ENCODE assay signal across 8 cellular contexts in genomic region chr10:113679463-113680171, GRCh38. TPM values are rescaled to one million over a fixed set of nuclear protein-coding genes. Genes with fewer than 3 reads are reported as not detected.
DNase-seq lines count a peak whose midpoint lies in the region; ATAC-seq and TF ChIP-seq lines count a peak whose summit lies in the region.

Gene CASP7, plus strand, starts transcription at chr10:113679912. Its CDS starts 17,582 bp downstream, at chr10:113697494.

- H3K36me3 ChIP-seq in WERI-Rb-1 (no peaks in the 10 kb centered on the region), breast epithelium (no peaks in the 10 kb centered on the region), smooth muscle cell (ENCODE audit: low read depth) (no peaks in the 10 kb centered on the region)

- H3K4me2 ChIP-seq in smooth muscle cell, result peak within 1 kb of the TSS; percentile 87

- H3K79me2 ChIP-seq in smooth muscle cell (ENCODE audit: low read depth), result peaks cover under 1% of the 10 kb centered on the region

- no peaks in the 10 kb centered on the region for H3F3A ChIP-seq in smooth muscle cell (ENCODE audit: low read depth)

- H3K4me1 ChIP-seq in breast epithelium, result no peaks in the 10 kb centered on the region
- peaks cover 6% of the 10 kb centered on the region for H3K4me1 ChIP-seq in smooth muscle cell (ENCODE audit: low read depth)

- H4K20me1 ChIP-seq in smooth muscle cell (ENCODE audit: low read depth), result no peaks in the 10 kb centered on the region

- H3K4me3 ChIP-seq in WERI-Rb-1 (ENCODE audit: low read depth, low read length) (peak within 1 kb of the TSS; percentile 72), breast epithelium (peak within 1 kb of the TSS; percentile 75 to 99 (median 90)), smooth muscle cell (peak within 1 kb of the TSS; percentile 82)

- WGBS in smooth muscle cell (ENCODE audit: low lambda C conversion rate), result under 1% methylated on average over 51 of the region's 67 CpGs

- peak within 1 kb of the TSS; percentile 89 for H2AFZ ChIP-seq in smooth muscle cell (ENCODE audit: low read depth)

- DNase-seq in NCI-H2029 (lab: John Stamatoyannopoulos, UW) (peak; percentile 51), NCI-H2029 treated with DMSO at 0.1 percent for 48 hours (lab: John Stamatoyannopoulos, UW) (no peak), NCI-H1930 (lab: John Stamatoyannopoulos, UW) (peak; percentile 12 to 71), WERI-Rb-1 (peak; percentile 87), breast epithelium (ENCODE audit: low spot score in 2 of 2) (peak; percentile 51 to 65), iPS-NIHi11 (ENCODE audit: low spot score) (peak; percentile 87), smooth muscle cell (lab: John Stamatoyannopoulos, UW; ENCODE audit: unreplicated experiment) (peak; percentile 62)

- no peaks in the 10 kb centered on the region for H3K27me3 ChIP-seq in WERI-Rb-1 (ENCODE audit: insufficient read depth, low read depth, severe bottlenecking)
- no peaks in the 10 kb centered on the region for H3K27me3 ChIP-seq in breast epithelium
- no peaks in the 10 kb centered on the region for H3K27me3 ChIP-seq in smooth muscle cell (ENCODE audit: low read depth)

- no peaks in the 10 kb centered on the region for H3K9me3 ChIP-seq in WERI-Rb-1 (ENCODE audit: severe bottlenecking)
- peaks cover 0 to 1% of the 10 kb centered on the region in 2 donors for H3K9me3 ChIP-seq in breast epithelium
- H3K9me3 ChIP-seq in smooth muscle cell (replicated peaks; ENCODE audit: low read depth), result no peaks in the 10 kb centered on the region

- peak within 1 kb of the TSS; percentile 82 for H3K9ac ChIP-seq in smooth muscle cell (ENCODE audit: low read depth)

- peak; percentile 69 for ATAC-seq in HG02852 (IDR thresholded peaks at IDR 0.05; ENCODE audit: unreplicated experiment)

- intact Hi-C loops in breast epithelium (cut with DNase I; ENCODE audit: low total_unique reads), result no loop called here

- peak; percentile 34 for TF ChIP-seq POLR2A in breast epithelium (IDR thresholded peaks at IDR 0.05)

- H3K27ac ChIP-seq in WERI-Rb-1, result peak within 1 kb of the TSS; percentile 74
- peak within 1 kb of the TSS; percentile 96 to 97 for H3K27ac ChIP-seq in breast epithelium
- H3K27ac ChIP-seq in smooth muscle cell (ENCODE audit: low read depth), result peak within 1 kb of the TSS; percentile 21

- peak; percentile 66 for TF ChIP-seq CTCF in WERI-Rb-1 (IDR thresholded peaks at IDR 0.05; ENCODE audit: low read depth, low read length)
- TF ChIP-seq CTCF in breast epithelium (IDR thresholded peaks at IDR 0.05), result no peak
- TF ChIP-seq CTCF in smooth muscle cell (IDR thresholded peaks at IDR 0.05; ENCODE audit: borderline replicate concordance, insufficient read depth, poor library complexity, severe bottlenecking), result peak; percentile 18

RNA-seq across cellular contexts. Expression of gene CASP7, which starts in this region (rescaled TPM):
- total RNA-seq in breast epithelium (10 to 100 TPM; 19.0 to 27.2 (median 24.3) TPM), smooth muscle cell (21.5 and 25.8 TPM in 2 replicates)
- 12.3 and 16.2 TPM in 2 replicates for polyA plus RNA-seq in smooth muscle cell

Comparison
In these comparisons a context has a peak if more than half of its experiments do, and no peak if none do; other contexts are left out.
1. H3K27ac ChIP-seq: peak in every context shown above with its lines; median percentile 96 in breast epithelium; 74 in WERI-Rb-1; 21 in smooth muscle cell.
2. CTCF ChIP-seq: peak in WERI-Rb-1 (single experiment) and smooth muscle cell (single experiment); none in breast epithelium (0 of 3).
3. Peak in every context shown above with its lines, with median percentiles within 50 percentile points of each other: H3K4me3 ChIP-seq.